ENCODE assay signal across 1 cellular context in genomic region chr17:58402047-58402446, GRCh38.
TF ChIP-seq lines count a peak whose summit lies in the region.

No MANE protein-coding gene starts in this region.

TF ChIP-seq in HepG2, 621 proteins besides CTCF, POLR2A, EP300 and RAD21:
- peak; percentile 62 for TF ChIP-seq RBM22 (optimal IDR thresholded peaks at IDR 0.05; ENCODE audit: low read length)
- TF ChIP-seq ESRRA (CRISPR knock-in tag; IDR thresholded peaks at IDR 0.05; ENCODE audit: low read depth), result no peak
- TF ChIP-seq ZNF510 (CRISPR knock-in tag; IDR thresholded peaks at IDR 0.05; ENCODE audit: low read depth), result no peak
- TF ChIP-seq KLF15 (CRISPR knock-in tag; IDR thresholded peaks at IDR 0.05; ENCODE audit: borderline replicate concordance), result no peak
- no peak for TF ChIP-seq GATA4 (IDR thresholded peaks at IDR 0.05; ENCODE audit: borderline replicate concordance, low read depth)
- 0 out of 2 replicates have a peak, but pooled peaks have one; percentile 2 for TF ChIP-seq RBFOX2 (IDR thresholded peaks at IDR 0.05; ENCODE audit: low read depth, low read length)
- TF ChIP-seq ZNF256 (CRISPR knock-in tag; conservative IDR thresholded peaks at IDR 0.05), result no peak
